20 cellular contexts compared by ENCODE assay signal in genomic region chr14:50957296-50957695, GRCh38. TPM values are rescaled to one million over a fixed set of nuclear protein-coding genes. Genes with fewer than 3 reads are reported as not detected.
DNase-seq lines count a peak whose midpoint lies in the region; ATAC-seq and TF ChIP-seq lines count a peak whose summit lies in the region.
"Had no signal": no experiment of that assay in that cellular context is flagged by ENCODE, and none has a peak within 500 bp of the region (broad histone marks: within the 10 kb centered on the region; RNA-seq: fewer than 3 reads in every experiment).

No MANE protein-coding gene starts in this region.

- H3K36me3 ChIP-seq in GM23248 (ENCODE audit: low read depth) (no peaks in the 10 kb centered on the region), thoracic aorta (no peaks in the 10 kb centered on the region)
- H3K36me3 ChIP-seq: sigmoid colon, SJSA1, suprapubic skin had no signal

- H3K4me1 ChIP-seq in GM23248 (ENCODE audit: insufficient read depth) (peaks cover 25% of the 10 kb centered on the region), thoracic aorta (ENCODE audit: control insufficient read depth in 1 of 2, low read depth in 2 of 2) (peaks cover 15 to 17% of the 10 kb centered on the region in 2 donors)

- in situ Hi-C loops in GM23248 (cut with MboI): loop anchor here (10.0 kb wide), 1 partner anchor 248 kb away; no protein-coding TSS in a partner anchor

- H3K4me2 ChIP-seq in GM23248 (ENCODE audit: unreplicated experiment): no peak overlapping the region

- H3K27me3 ChIP-seq in GM23248 (replicated peaks; ENCODE audit: insufficient read depth) (no peaks in the 10 kb centered on the region), thoracic aorta (replicated peaks; ENCODE audit: insufficient read depth) (no peaks in the 10 kb centered on the region)
- H3K27me3 ChIP-seq: sigmoid colon, SJSA1, suprapubic skin had no signal

- H3K9ac ChIP-seq in GM23248: no peak overlapping the region

- H3K9me3 Mint-ChIP-seq in glutamatergic neuron (ENCODE audit: unreplicated experiment): peaks cover 2% of the 10 kb centered on the region
- H3K9me3 Mint-ChIP-seq: activated CD4-positive, alpha-beta T cell treated with anti-CD3 and anti-CD28 coated beads, Interleukin-2, amount 10 ng/mL, durations not matched to agents 7 days and 5 days; activated naive CD4-positive, alpha-beta T cell treated with anti-CD3 and anti-CD28 coated beads, Interleukin-2, amount 50 U/mL, for 72 hours; effector memory CD8-positive, alpha-beta T cell; memory B cell; nephron progenitor cell had no signal

- peak; percentile 52 for DNase-seq in GM23248
- DNase-seq in NOMO-1 treated with dmso at 0.1 percent for 144 hours (lab: John Stamatoyannopoulos, UW; ENCODE audit: unreplicated experiment): peak; percentile 37
- DNase-seq in choroid plexus epithelial cell (ENCODE audit: low read depth): peak; percentile 82
- DNase-seq in thoracic aorta (ENCODE audit: low spot score): no peak
- no peak for DNase-seq in glutamatergic neuron
- DNase-seq in globus pallidus (ENCODE audit: low spot score): no peak
- DNase-seq in stimulated activated naive CD4-positive, alpha-beta T cell treated with Interleukin-2 at 50 U/mL for 16 hours (lab: John Stamatoyannopoulos, UW): no peak
- DNase-seq: activated CD4-positive, alpha-beta T cell treated with anti-CD3 and anti-CD28 coated beads, Interleukin-2, amount 10 ng/mL, durations not matched to agents 7 days and 5 days; CD4-positive, CD25-positive, alpha-beta regulatory T cell; central memory CD4-positive, alpha-beta T cell; effector memory CD8-positive, alpha-beta T cell; foreskin melanocyte; NCI-H1048; NCI-H2171 treated with DMSO at 0.1 percent for 48 hours; nephron progenitor cell; sigmoid colon had no signal

- no peaks in the 10 kb centered on the region for H3K4me1 Mint-ChIP-seq in glutamatergic neuron (ENCODE audit: low read depth, unreplicated experiment)
- H3K4me1 Mint-ChIP-seq: activated CD4-positive, alpha-beta T cell treated with anti-CD3 and anti-CD28 coated beads, Interleukin-2, amount 10 ng/mL, durations not matched to agents 7 days and 5 days; CD4-positive, CD25-positive, alpha-beta regulatory T cell had no signal

- peaks cover 28% of the 10 kb centered on the region for H3F3A ChIP-seq in GM23248 (ENCODE audit: insufficient read depth)

- 55 to 64% methylated on average over 3 of the region's 3 CpGs for WGBS in GM23248 (ENCODE audit: low coverage in 1 of 2, low lambda C conversion rate in 2 of 2, missing lambda C conversion rate in 2 of 2), 2 experiments

- ATAC-seq in thoracic aorta (ENCODE audit: insufficient number of reproducible peaks, low FRiP score, low read depth): no peak
- ATAC-seq: activated naive CD4-positive, alpha-beta T cell treated with anti-CD3 and anti-CD28 coated beads, Interleukin-2, amount 50 U/mL, for 72 hours; effector memory CD8-positive, alpha-beta T cell had no signal

- H3K27ac Mint-ChIP-seq in glutamatergic neuron (ENCODE audit: unreplicated experiment): no peak overlapping the region
- H3K27ac Mint-ChIP-seq: activated CD4-positive, alpha-beta T cell treated with anti-CD3 and anti-CD28 coated beads, Interleukin-2, amount 10 ng/mL, durations not matched to agents 7 days and 5 days; activated naive CD4-positive, alpha-beta T cell treated with anti-CD3 and anti-CD28 coated beads, Interleukin-2, amount 50 U/mL, for 72 hours; CD4-positive, CD25-positive, alpha-beta regulatory T cell; effector memory CD8-positive, alpha-beta T cell; memory B cell; nephron progenitor cell had no signal

- TF ChIP-seq CTCF in choroid plexus epithelial cell (conservative IDR thresholded peaks at IDR 0.05; ENCODE audit: low read depth, low read length) (no peak), thoracic aorta (IDR thresholded peaks at IDR 0.05) (no peak), glutamatergic neuron (IDR thresholded peaks at IDR 0.05; ENCODE audit: partially characterized antibody, unreplicated experiment) (no peak)

- H3K27me3 Mint-ChIP-seq in glutamatergic neuron (ENCODE audit: unreplicated experiment): peaks cover 3% of the 10 kb centered on the region
- H3K27me3 Mint-ChIP-seq: activated CD4-positive, alpha-beta T cell treated with anti-CD3 and anti-CD28 coated beads, Interleukin-2, amount 10 ng/mL, durations not matched to agents 7 days and 5 days had no signal

- H2AFZ ChIP-seq in GM23248: no peak overlapping the region

- no peaks in the 10 kb centered on the region for H3K9me2 ChIP-seq in GM23248 (ENCODE audit: insufficient read depth)

- H4K20me1 ChIP-seq in GM23248 (ENCODE audit: insufficient read depth): no peaks in the 10 kb centered on the region

- H3K9me3 ChIP-seq in GM23248 (ENCODE audit: low read depth): no peaks in the 10 kb centered on the region
- H3K9me3 ChIP-seq in thoracic aorta: no peaks in the 10 kb centered on the region
- H3K9me3 ChIP-seq: sigmoid colon, SJSA1, suprapubic skin had no signal

- no peak overlapping the region for H3K4me3 ChIP-seq in GM23248
- no peak overlapping the region for H3K4me3 ChIP-seq in choroid plexus epithelial cell (ENCODE audit: low read depth, low read length)
- peak overlapping the region; percentile 34 for H3K4me3 ChIP-seq in thoracic aorta
- H3K4me3 ChIP-seq: sigmoid colon, SJSA1, suprapubic skin had no signal

- no peak overlapping the region for H3K27ac ChIP-seq in GM23248
- peak overlapping the region in 1 of 2 donors; percentile 12 for H3K27ac ChIP-seq in thoracic aorta
- H3K27ac ChIP-seq: SJSA1, suprapubic skin had no signal

- H3K36me3 Mint-ChIP-seq in glutamatergic neuron (ENCODE audit: unreplicated experiment): no peaks in the 10 kb centered on the region
- H3K36me3 Mint-ChIP-seq: activated naive CD4-positive, alpha-beta T cell treated with anti-CD3 and anti-CD28 coated beads, Interleukin-2, amount 50 U/mL, for 72 hours; CD4-positive, CD25-positive, alpha-beta regulatory T cell; memory B cell had no signal

- no peaks in the 10 kb centered on the region for H3K79me2 ChIP-seq in GM23248 (ENCODE audit: insufficient read depth)

- no peak overlapping the region for H3K4me3 Mint-ChIP-seq in glutamatergic neuron (ENCODE audit: unreplicated experiment)
- H3K4me3 Mint-ChIP-seq: activated CD4-positive, alpha-beta T cell treated with anti-CD3 and anti-CD28 coated beads, Interleukin-2, amount 10 ng/mL, durations not matched to agents 7 days and 5 days; CD4-positive, CD25-positive, alpha-beta regulatory T cell; effector memory CD8-positive, alpha-beta T cell; memory B cell; nephron progenitor cell had no signal

RNA-seq across cellular contexts. Expression of gene PYGL, which starts 13.0 kb away (rescaled TPM):
- total RNA-seq in GM23248 (2014; rRNA removed; shearing (Covaris generic)): 42.6 and 52.6 TPM in 2 replicates
- 55.8 and 56.2 TPM in 2 replicates for polyA plus RNA-seq in GM23248 (2016; fragmentation: Nextera tagmentation; extraction: Ambion mirVana)
- total RNA-seq in thoracic aorta (10 to 100 TPM; 39.9 to 51.2 TPM), glutamatergic neuron (ENCODE audit: unreplicated experiment) (1.2 TPM)
- total RNA-seq: activated CD4-positive, alpha-beta T cell treated with anti-CD3 and anti-CD28 coated beads, Interleukin-2, amount 10 ng/mL, durations not matched to agents 7 days and 5 days had no signal

Comparison
In these comparisons a context has a peak if more than half of its experiments do, and no peak if none do; other contexts are left out.
1. DNase-seq: peak in GM23248 (single experiment), NOMO-1 treated with dmso at 0.1 percent for 144 hours (single experiment) and choroid plexus epithelial cell (single experiment); none in thoracic aorta (single experiment), glutamatergic neuron (single experiment), globus pallidus (single experiment) and stimulated activated naive CD4-positive, alpha-beta T cell treated with Interleukin-2 at 50 U/mL for 16 hours (single experiment).
2. RNA of gene PYGL, which starts 13.0 kb away (total RNA-seq): 39.9 to 51.2 TPM in thoracic aorta and 42.6 to 52.6 TPM in GM23248; 1.2 TPM in glutamatergic neuron (single experiment); every median in the first group is over 10 times any median in the second.